8 cellular contexts compared by ENCODE assay signal in the genomic region with DNA sequence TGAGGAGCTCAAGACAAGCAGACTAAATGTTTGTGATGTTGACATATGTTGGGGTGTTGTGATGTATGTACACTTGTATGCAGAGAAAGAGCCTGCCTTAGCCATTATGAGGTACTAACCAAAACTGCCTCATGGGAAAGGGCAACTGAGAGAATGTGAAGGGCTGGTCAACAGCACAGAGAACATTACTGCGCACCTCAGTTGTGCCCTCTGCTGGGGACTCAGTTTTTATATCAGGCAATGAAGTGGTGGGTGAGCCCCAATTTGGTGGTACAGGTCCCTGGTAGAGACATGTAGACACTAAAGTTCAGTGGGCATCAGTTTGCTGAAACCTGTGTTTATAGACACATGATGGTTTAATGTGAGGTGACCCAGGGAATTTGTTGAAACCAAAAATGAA.
A peak's percentile ranks its signal among the peaks of the same experiment; 100 is the strongest.
DNase-seq lines count a peak whose midpoint lies in the region; ATAC-seq and TF ChIP-seq lines count a peak whose summit lies in the region.

No MANE protein-coding gene starts in this region.

- no peak overlapping the region for H3K27ac ChIP-seq in coronary artery

- no peak overlapping the region for H3K27ac Mint-ChIP-seq in stimulated activated naive B cell treated with anti-CD40 and anti-IgM and Interleukin-4, amounts not matched to agents 10 μg/mL and 1 μg/mL and 100 μg/mL, for 72 hours

- TF ChIP-seq CTCF in GM13976 (IDR thresholded peaks at IDR 0.05; ENCODE audit: borderline replicate concordance, control extremely low read depth, extremely low read depth, insufficient read depth, missing control alignments): peak; percentile 9
- TF ChIP-seq CTCF in epithelial cell of proximal tubule (conservative IDR thresholded peaks at IDR 0.05; ENCODE audit: low read depth, low read length): peak; percentile 77
- TF ChIP-seq CTCF in coronary artery (IDR thresholded peaks at IDR 0.05): no peak

- no peaks in the 10 kb centered on the region for H3K9me3 Mint-ChIP-seq in stimulated activated naive B cell treated with anti-CD40 and anti-IgM and Interleukin-4, amounts not matched to agents 10 μg/mL and 1 μg/mL and 100 μg/mL, for 72 hours

- H3K4me3 ChIP-seq in epithelial cell of proximal tubule (ENCODE audit: low read depth, low read length): no peak overlapping the region
- no peak overlapping the region for H3K4me3 ChIP-seq in coronary artery

- H3K4me3 Mint-ChIP-seq in stimulated activated naive B cell treated with anti-CD40 and anti-IgM and Interleukin-4, amounts not matched to agents 10 μg/mL and 1 μg/mL and 100 μg/mL, for 72 hours: no peak overlapping the region

- peak; percentile 48 to 52 for ATAC-seq in stimulated activated naive B cell treated with anti-CD40 and anti-IgM and Interleukin-4, amounts not matched to agents 10 μg/mL and 1 μg/mL and 100 μg/mL, for 72 hours (replicated peaks)
- no peak for ATAC-seq in HG03442 (IDR thresholded peaks at IDR 0.05; ENCODE audit: unreplicated experiment)

- peak; percentile 40 for DNase-seq in AG20443 (ENCODE audit: low spot score)
- peak; percentile 13 for DNase-seq in GM13976 (ENCODE audit: low spot score)
- peak; percentile 47 to 80 for DNase-seq in NCI-H526 (lab: John Stamatoyannopoulos, UW)
- no peak for DNase-seq in epithelial cell of proximal tubule (ENCODE audit: low read depth)
- DNase-seq in stimulated activated naive B cell treated with anti-CD40 and anti-IgM and Interleukin-4, amounts not matched to agents 10 μg/mL and 1 μg/mL and 100 μg/mL, for 72 hours: no peak
- DNase-seq in GM19240 (ENCODE audit: insufficient read length, low spot score): no peak
- no peak for DNase-seq in coronary artery (ENCODE audit: low spot score)

- H3K4me1 Mint-ChIP-seq in stimulated activated naive B cell treated with anti-CD40 and anti-IgM and Interleukin-4, amounts not matched to agents 10 μg/mL and 1 μg/mL and 100 μg/mL, for 72 hours: peaks cover 0 to 3% of the 10 kb centered on the region in 2 donors

- H3K27me3 Mint-ChIP-seq in stimulated activated naive B cell treated with anti-CD40 and anti-IgM and Interleukin-4, amounts not matched to agents 10 μg/mL and 1 μg/mL and 100 μg/mL, for 72 hours: no peaks in the 10 kb centered on the region

- in situ Hi-C loops in GM13976 (cut with MboI; ENCODE audit: low sequenced_read_pairs, unreplicated experiment): no loop called here

- no peaks in the 10 kb centered on the region for H3K36me3 Mint-ChIP-seq in stimulated activated naive B cell treated with anti-CD40 and anti-IgM and Interleukin-4, amounts not matched to agents 10 μg/mL and 1 μg/mL and 100 μg/mL, for 72 hours

Comparison
In these comparisons a context has a peak if more than half of its experiments do, and no peak if none do; other contexts are left out.
1. DNase-seq: peak in AG20443 (single experiment), GM13976 (single experiment) and NCI-H526 (2 of 2); none in epithelial cell of proximal tubule (single experiment), stimulated activated naive B cell treated with anti-CD40 and anti-IgM and Interleukin-4, amounts not matched to agents 10 μg/mL and 1 μg/mL and 100 μg/mL, for 72 hours (single experiment), GM19240 (single experiment) and coronary artery (single experiment).